In genomic region chr12:51225800-51226199, GRCh38 we compare ENCODE assay signal across 21 cellular contexts.
"Had no signal": no experiment of that assay in that cellular context is flagged by ENCODE, and none has a peak within 500 bp of the region (broad histone marks: within the 10 kb centered on the region; RNA-seq: fewer than 3 reads in every experiment).

No MANE protein-coding gene starts in this region.

- ATAC-seq: K562 had no signal

- H3K27ac ChIP-seq: HL-60, KMS-11, SJSA1 had no signal

- DNase-seq: Kasumi-1, MM.1S, NCI-H1092 treated with DMSO at 0.1 percent for 48 hours, NCI-H1436, NCI-H1694, NCI-H187 treated with DMSO at 0.1 percent for 48 hours, NCI-H2029 treated with DMSO at 0.1 percent for 48 hours, NCI-H2171 treated with DMSO at 0.1 percent for 48 hours, NCI-H345, NCI-H446 treated with DMSO at 0.1 percent for 48 hours, NCI-H510A treated with DMSO at 0.1 percent for 48 hours, NCI-H69, NCI-H774, Right ventricle myocardium superior, RPMI8226, SIG-M5, SK-N-SH had no signal
